Comparison of ENCODE assay signal across 21 cellular contexts in the genomic region with DNA sequence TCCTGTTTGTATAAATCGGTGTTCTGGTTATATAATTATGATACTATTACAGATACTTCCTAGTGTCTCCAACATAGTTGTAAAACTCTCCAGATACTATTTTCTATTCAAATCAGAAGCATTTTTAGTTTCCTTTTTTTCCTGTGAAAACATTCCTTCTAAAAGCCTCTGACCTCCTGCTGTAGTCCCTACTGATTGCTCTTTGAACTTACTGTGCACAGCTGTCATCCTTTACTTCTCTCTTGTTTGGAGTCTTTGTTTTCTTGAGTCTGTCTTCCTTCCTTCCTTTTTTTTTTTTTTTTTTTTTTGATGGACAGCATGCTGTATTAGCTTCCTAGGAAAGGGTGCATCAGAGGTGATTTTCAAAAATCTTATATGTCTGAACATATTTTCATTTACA. TPM values are rescaled to one million over a fixed set of nuclear protein-coding genes. Genes with fewer than 3 reads are reported as not detected.
DNase-seq lines count a peak whose midpoint lies in the region; ATAC-seq and TF ChIP-seq lines count a peak whose summit lies in the region.
"Had no signal": no experiment of that assay in that cellular context is flagged by ENCODE, and none has a peak within 500 bp of the region (broad histone marks: within the 10 kb centered on the region; RNA-seq: fewer than 3 reads in every experiment).

No MANE protein-coding gene starts in this region.

- H3K9me3 Mint-ChIP-seq in activated T-helper 17 cell treated with anti-CD3 and anti-CD28 coated beads, Interleukin-2, amount 50 U/mL, for 72 hours: no peaks in the 10 kb centered on the region
- no peaks in the 10 kb centered on the region for H3K9me3 Mint-ChIP-seq in stimulated activated effector memory CD8-positive, alpha-beta T cell treated with anti-CD3 and anti-CD28 coated beads, Interleukin-12 subunit alpha, Interleukin-12 subunit beta, amount 100 ng/mL, for 72 hours
- H3K9me3 Mint-ChIP-seq: activated naive CD4-positive, alpha-beta T cell treated with anti-CD3 and anti-CD28 coated beads, Interleukin-2, amount 10 ng/mL, durations not matched to agents 7 days and 5 days had no signal

- H3K27me3 Mint-ChIP-seq in activated T-helper 17 cell treated with anti-CD3 and anti-CD28 coated beads, Interleukin-2, amount 50 U/mL, for 72 hours: no peaks in the 10 kb centered on the region
- H3K27me3 Mint-ChIP-seq: activated naive CD4-positive, alpha-beta T cell treated with anti-CD3 and anti-CD28 coated beads, Interleukin-2, amount 10 ng/mL, durations not matched to agents 7 days and 5 days had no signal

- peak overlapping the region; percentile 12 for H3K27ac Mint-ChIP-seq in activated T-helper 17 cell treated with anti-CD3 and anti-CD28 coated beads, Interleukin-2, amount 50 U/mL, for 72 hours
- peak overlapping the region; percentile 16 for H3K27ac Mint-ChIP-seq in stimulated activated effector memory CD8-positive, alpha-beta T cell treated with anti-CD3 and anti-CD28 coated beads, Interleukin-12 subunit alpha, Interleukin-12 subunit beta, amount 100 ng/mL, for 72 hours
- H3K27ac Mint-ChIP-seq: activated naive CD4-positive, alpha-beta T cell treated with anti-CD3 and anti-CD28 coated beads, Interleukin-2, amount 10 ng/mL, durations not matched to agents 7 days and 5 days had no signal

- H3K27me3 ChIP-seq in right atrium auricular region (no peaks in the 10 kb centered on the region), liver (ENCODE audit: control insufficient read depth in 4 of 4, insufficient read depth in 4 of 4, low read length in 3 of 4) (no peaks in the 10 kb centered on the region), suprapubic skin (no peaks in the 10 kb centered on the region)
- H3K27me3 ChIP-seq: esophagus squamous epithelium, pancreas, sigmoid colon, thyroid gland had no signal

- TF ChIP-seq POLR2A in suprapubic skin (IDR thresholded peaks at IDR 0.05): no peak

- no peak for TF ChIP-seq CTCF in right atrium auricular region (IDR thresholded peaks at IDR 0.05)
- no peak for TF ChIP-seq CTCF in liver (IDR thresholded peaks at IDR 0.05; ENCODE audit: low read depth, low read length, missing input control)
- TF ChIP-seq CTCF in suprapubic skin (IDR thresholded peaks at IDR 0.05): no peak

- H3K27ac ChIP-seq in right atrium auricular region (no peak overlapping the region), liver (ENCODE audit: low read depth in 1 of 2, low read length in 2 of 2) (no peak overlapping the region), suprapubic skin (no peak overlapping the region)
- H3K27ac ChIP-seq: esophagus squamous epithelium, pancreas, sigmoid colon, thyroid gland, WERI-Rb-1 had no signal

- peaks cover 30% of the 10 kb centered on the region for H3K4me1 Mint-ChIP-seq in activated T-helper 17 cell treated with anti-CD3 and anti-CD28 coated beads, Interleukin-2, amount 50 U/mL, for 72 hours
- peaks cover 35% of the 10 kb centered on the region for H3K4me1 Mint-ChIP-seq in stimulated activated effector memory CD8-positive, alpha-beta T cell treated with anti-CD3 and anti-CD28 coated beads, Interleukin-12 subunit alpha, Interleukin-12 subunit beta, amount 100 ng/mL, for 72 hours

- 69% methylated on average over 1 of the region's 1 CpG for WGBS in liver
- 71% methylated on average over 1 of the region's 1 CpG for WGBS in suprapubic skin

- H3K36me3 ChIP-seq in right atrium auricular region: peaks cover 6% of the 10 kb centered on the region
- H3K36me3 ChIP-seq in liver (ENCODE audit: control insufficient read depth in 4 of 4, insufficient read depth in 3 of 4, low read depth in 1 of 4, low read length in 3 of 4): peaks cover 0 to 7% (median 1%) of the 10 kb centered on the region in 4 donors
- peaks cover 19% of the 10 kb centered on the region for H3K36me3 ChIP-seq in suprapubic skin
- H3K36me3 ChIP-seq: pancreas had no signal

- H3K4me3 ChIP-seq in right atrium auricular region: no peak overlapping the region
- H3K4me3 ChIP-seq in liver (ENCODE audit: low read depth in 1 of 3, low read length in 3 of 3): no peak overlapping the region
- no peak overlapping the region for H3K4me3 ChIP-seq in suprapubic skin
- H3K4me3 ChIP-seq: esophagus squamous epithelium, pancreas, sigmoid colon, thyroid gland had no signal

- intact Hi-C loops in left ventricle myocardium superior (cut with micrococcal nuclease): no loop called here

- no peak for DNase-seq in left ventricle myocardium superior
- no peak for DNase-seq in right atrium auricular region (ENCODE audit: low spot score)
- DNase-seq in stimulated activated effector memory CD8-positive, alpha-beta T cell treated with anti-CD3 and anti-CD28 coated beads, Interleukin-12 subunit alpha, Interleukin-12 subunit beta, amount 100 ng/mL, for 72 hours (ENCODE audit: low spot score in 2 of 2): no peak
- DNase-seq in ureter (ENCODE audit: low spot score): no peak
- DNase-seq in NCI-H1092 (lab: John Stamatoyannopoulos, UW): no peak
- DNase-seq in suprapubic skin (ENCODE audit: low spot score in 2 of 2): no peak
- DNase-seq: activated CD4-positive, alpha-beta T cell treated with anti-CD3 and anti-CD28 coated beads, Interleukin-2, amount 50 U/mL, for 4 hours; activated naive CD4-positive, alpha-beta T cell treated with anti-CD3 and anti-CD28 coated beads, Interleukin-2, amount 10 ng/mL, durations not matched to agents 7 days and 5 days; aorta; central memory CD4-positive, alpha-beta T cell; esophagus squamous epithelium; GDM1; NCI-H1436 treated with DMSO at 0.1 percent for 48 hours; NCI-H774; pancreas; sigmoid colon; thyroid gland; WERI-Rb-1 had no signal

- H3K4me1 ChIP-seq in right atrium auricular region (no peaks in the 10 kb centered on the region), liver (ENCODE audit: control insufficient read depth in 4 of 4, insufficient read depth in 4 of 4, low read length in 3 of 4) (no peaks in the 10 kb centered on the region), suprapubic skin (no peaks in the 10 kb centered on the region)
- H3K4me1 ChIP-seq: pancreas had no signal

- no peak overlapping the region for H3K4me3 Mint-ChIP-seq in activated T-helper 17 cell treated with anti-CD3 and anti-CD28 coated beads, Interleukin-2, amount 50 U/mL, for 72 hours
- no peak overlapping the region for H3K4me3 Mint-ChIP-seq in stimulated activated effector memory CD8-positive, alpha-beta T cell treated with anti-CD3 and anti-CD28 coated beads, Interleukin-12 subunit alpha, Interleukin-12 subunit beta, amount 100 ng/mL, for 72 hours
- H3K4me3 Mint-ChIP-seq: activated naive CD4-positive, alpha-beta T cell treated with anti-CD3 and anti-CD28 coated beads, Interleukin-2, amount 10 ng/mL, durations not matched to agents 7 days and 5 days had no signal

- ATAC-seq in left ventricle myocardium superior: peak; percentile 31
- no peak for ATAC-seq in activated T-helper 17 cell treated with anti-CD3 and anti-CD28 coated beads, Interleukin-2, amount 50 U/mL, for 72 hours (replicated peaks)
- no peak for ATAC-seq in stimulated activated effector memory CD8-positive, alpha-beta T cell treated with anti-CD3 and anti-CD28 coated beads, Interleukin-12 subunit alpha, Interleukin-12 subunit beta, amount 100 ng/mL, for 72 hours
- ATAC-seq: left lobe of liver, pancreas had no signal

- H3K36me3 Mint-ChIP-seq in activated T-helper 17 cell treated with anti-CD3 and anti-CD28 coated beads, Interleukin-2, amount 50 U/mL, for 72 hours (ENCODE audit: low read depth): peaks cover 69% of the 10 kb centered on the region
- peaks cover 59% of the 10 kb centered on the region for H3K36me3 Mint-ChIP-seq in stimulated activated effector memory CD8-positive, alpha-beta T cell treated with anti-CD3 and anti-CD28 coated beads, Interleukin-12 subunit alpha, Interleukin-12 subunit beta, amount 100 ng/mL, for 72 hours

- H3K9me3 ChIP-seq in right atrium auricular region: no peaks in the 10 kb centered on the region
- no peaks in the 10 kb centered on the region for H3K9me3 ChIP-seq in liver (ENCODE audit: control insufficient read depth in 4 of 4, low read length in 3 of 4)
- no peaks in the 10 kb centered on the region for H3K9me3 ChIP-seq in suprapubic skin
- H3K9me3 ChIP-seq: esophagus squamous epithelium, pancreas, sigmoid colon, thyroid gland had no signal

- TF ChIP-seq RAD21 in liver (IDR thresholded peaks at IDR 0.05): no peak

- no peak overlapping the region for H3K9ac ChIP-seq in liver (ENCODE audit: low read depth in 1 of 2, low read length in 2 of 2)

- TF ChIP-seq EP300 in suprapubic skin (IDR thresholded peaks at IDR 0.05): no peak

TF ChIP-seq in liver, 16 proteins besides CTCF, POLR2A, EP300 and RAD21:
- TF ChIP-seq RXRA (IDR thresholded peaks at IDR 0.05): no peak
- TF ChIP-seq NR2F2 (IDR thresholded peaks at IDR 0.05): peak; percentile 58

RNA-seq across cellular contexts. Expression of a gene that starts 28.9 kb away (rescaled TPM):
- 31.8 TPM for total RNA-seq in left ventricle myocardium superior
- 10 to 100 TPM; 22.3 to 29.2 TPM for total RNA-seq in right atrium auricular region
- total RNA-seq in activated T-helper 17 cell treated with anti-CD3 and anti-CD28 coated beads, Interleukin-2, amount 50 U/mL, for 72 hours: 10 to 100 TPM; 45.4 to 50.6 TPM
- total RNA-seq in liver: 10 to 100 TPM; 21.8 TPM
- polyA plus RNA-seq in liver: 1 to 10 TPM; 3.3 to 7.3 TPM
- 59.8 TPM for total RNA-seq in ureter
- 10 to 100 TPM; 33.3 to 91.6 (median 51.5) TPM for total RNA-seq in suprapubic skin
